Comparison of ENCODE assay signal across 1 cellular context in the genomic region with DNA sequence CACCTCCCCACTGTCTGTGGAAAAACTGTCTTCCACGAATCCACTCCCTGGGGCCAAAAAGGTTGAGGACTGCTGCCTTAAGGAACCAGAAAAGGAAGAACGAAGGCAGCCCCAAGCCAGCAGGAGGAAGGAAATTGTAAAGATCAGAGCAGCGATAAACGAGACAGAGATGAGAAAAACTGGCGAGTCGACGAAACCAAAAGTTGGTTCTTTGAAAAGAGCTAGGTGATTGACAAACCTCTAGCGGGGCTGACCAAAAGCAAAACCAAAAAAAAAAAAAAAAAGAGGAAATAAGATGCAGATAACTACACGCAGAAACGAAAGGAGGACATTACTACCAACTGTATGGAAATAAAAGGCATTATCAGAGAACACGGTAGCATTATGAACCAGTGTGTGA.
TF ChIP-seq lines count a peak whose summit lies in the region.

No MANE protein-coding gene starts in this region.

TF ChIP-seq in GM12878, 131 proteins besides CTCF, POLR2A, EP300 and RAD21 (continued from another document and continues in another):
- TF ChIP-seq, protein P1, sequence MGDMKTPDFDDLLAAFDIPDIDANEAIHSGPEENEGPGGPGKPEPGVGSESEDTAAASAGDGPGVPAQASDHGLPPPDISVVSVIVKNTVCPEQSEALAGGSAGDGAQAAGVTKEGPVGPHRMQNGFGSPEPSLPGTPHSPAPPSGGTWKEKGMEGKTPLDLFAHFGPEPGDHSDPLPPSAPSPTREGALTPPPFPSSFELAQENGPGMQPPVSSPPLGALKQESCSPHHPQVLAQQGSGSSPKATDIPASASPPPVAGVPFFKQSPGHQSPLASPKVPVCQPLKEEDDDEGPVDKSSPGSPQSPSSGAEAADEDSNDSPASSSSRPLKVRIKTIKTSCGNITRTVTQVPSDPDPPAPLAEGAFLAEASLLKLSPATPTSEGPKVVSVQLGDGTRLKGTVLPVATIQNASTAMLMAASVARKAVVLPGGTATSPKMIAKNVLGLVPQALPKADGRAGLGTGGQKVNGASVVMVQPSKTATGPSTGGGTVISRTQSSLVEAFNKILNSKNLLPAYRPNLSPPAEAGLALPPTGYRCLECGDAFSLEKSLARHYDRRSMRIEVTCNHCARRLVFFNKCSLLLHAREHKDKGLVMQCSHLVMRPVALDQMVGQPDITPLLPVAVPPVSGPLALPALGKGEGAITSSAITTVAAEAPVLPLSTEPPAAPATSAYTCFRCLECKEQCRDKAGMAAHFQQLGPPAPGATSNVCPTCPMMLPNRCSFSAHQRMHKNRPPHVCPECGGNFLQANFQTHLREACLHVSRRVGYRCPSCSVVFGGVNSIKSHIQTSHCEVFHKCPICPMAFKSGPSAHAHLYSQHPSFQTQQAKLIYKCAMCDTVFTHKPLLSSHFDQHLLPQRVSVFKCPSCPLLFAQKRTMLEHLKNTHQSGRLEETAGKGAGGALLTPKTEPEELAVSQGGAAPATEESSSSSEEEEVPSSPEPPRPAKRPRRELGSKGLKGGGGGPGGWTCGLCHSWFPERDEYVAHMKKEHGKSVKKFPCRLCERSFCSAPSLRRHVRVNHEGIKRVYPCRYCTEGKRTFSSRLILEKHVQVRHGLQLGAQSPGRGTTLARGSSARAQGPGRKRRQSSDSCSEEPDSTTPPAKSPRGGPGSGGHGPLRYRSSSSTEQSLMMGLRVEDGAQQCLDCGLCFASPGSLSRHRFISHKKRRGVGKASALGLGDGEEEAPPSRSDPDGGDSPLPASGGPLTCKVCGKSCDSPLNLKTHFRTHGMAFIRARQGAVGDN (IDR thresholded peaks at IDR 0.05) = no peak
- TF ChIP-seq IRF4 (IDR thresholded peaks at IDR 0.05; ENCODE audit: low read depth, low read length) (peak; percentile 68; the same call in 1 of the 2 replicates), MTA3 (IDR thresholded peaks at IDR 0.05; ENCODE audit: borderline replicate concordance, low read length) (peak; percentile 69; the same call in 1 of the 2 replicates), SRF (IDR thresholded peaks at IDR 0.05; ENCODE audit: low read depth in 2 of 2, low read length in 2 of 2) (no peak), HSF1 (IDR thresholded peaks at IDR 0.05; ENCODE audit: low read depth, low read length) (no peak), IKZF1 (conservative IDR thresholded peaks at IDR 0.05) (peak; percentile 78; the same call in 1 of the 2 replicates), POU2F2 (IDR thresholded peaks at IDR 0.05; ENCODE audit: borderline replicate concordance, low read depth, low read length) (peak; percentile 54; the same call in 1 of the 3 replicates), IRF5 (IDR thresholded peaks at IDR 0.05; ENCODE audit: borderline replicate concordance) (no peak; the same call in 1 of the 2 replicates), SMAD1 (IDR thresholded peaks at IDR 0.05; ENCODE audit: low read depth, partially characterized antibody) (no peak), USF2 (IDR thresholded peaks at IDR 0.05; ENCODE audit: borderline replicate concordance, low read depth, low read length) (no peak), MXI1 (IDR thresholded peaks at IDR 0.05; ENCODE audit: low read depth, low read length) (no peak), CREB1 (IDR thresholded peaks at IDR 0.05; ENCODE audit: low read depth) (peak; percentile 62), TCF7 (IDR thresholded peaks at IDR 0.05; ENCODE audit: borderline replicate concordance) (no peak), ZBTB4 (CRISPR knock-in tag; IDR thresholded peaks at IDR 0.05) (no peak), CREM (IDR thresholded peaks at IDR 0.05; ENCODE audit: low read depth) (peak; percentile 53; the same call in 1 of the 2 replicates), POLR2AphosphoS2 (IDR thresholded peaks at IDR 0.05; ENCODE audit: low read depth, low read length) (no peak), NKRF (conservative IDR thresholded peaks at IDR 0.05) (no peak), ESRRA (IDR thresholded peaks at IDR 0.05; ENCODE audit: low read length) (no peak), FOXM1 (IDR thresholded peaks at IDR 0.05; ENCODE audit: low read depth, low read length) (peak; percentile 78; the same call in 1 of the 2 replicates), POLR2AphosphoS5 (IDR thresholded peaks at IDR 0.05; ENCODE audit: low read length) (no peak), NBN (IDR thresholded peaks at IDR 0.05) (peak; percentile 97), CEBPB (IDR thresholded peaks at IDR 0.05; ENCODE audit: borderline replicate concordance in 1 of 2, low read depth in 2 of 2, low read length in 2 of 2) (no peak), SIN3A (IDR thresholded peaks at IDR 0.05; ENCODE audit: low read depth, low read length) (no peak), FOS (IDR thresholded peaks at IDR 0.05; ENCODE audit: borderline replicate concordance, extremely low read depth, insufficient read length) (no peak), ZNF24 (IDR thresholded peaks at IDR 0.05) (no peak), MEF2A (IDR thresholded peaks at IDR 0.05; ENCODE audit: insufficient read depth, low read depth, low read length) (peak; percentile 34; the same call in 1 of the 2 replicates), MTA2 (IDR thresholded peaks at IDR 0.05; ENCODE audit: low read depth) (peak; percentile 86), ETV6 (conservative IDR thresholded peaks at IDR 0.05 in 1 of 2, IDR thresholded peaks at IDR 0.05 in 1 of 2; ENCODE audit: borderline replicate concordance in 1 of 2, low read depth in 1 of 2) (peak in 1 of 2 experiments; percentile 98; a peak in 2 of 4 replicates)
- TF ChIP-seq, protein P2, sequence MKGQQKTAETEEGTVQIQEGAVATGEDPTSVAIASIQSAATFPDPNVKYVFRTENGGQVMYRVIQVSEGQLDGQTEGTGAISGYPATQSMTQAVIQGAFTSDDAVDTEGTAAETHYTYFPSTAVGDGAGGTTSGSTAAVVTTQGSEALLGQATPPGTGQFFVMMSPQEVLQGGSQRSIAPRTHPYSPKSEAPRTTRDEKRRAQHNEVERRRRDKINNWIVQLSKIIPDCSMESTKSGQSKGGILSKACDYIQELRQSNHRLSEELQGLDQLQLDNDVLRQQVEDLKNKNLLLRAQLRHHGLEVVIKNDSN (IDR thresholded peaks at IDR 0.05; ENCODE audit: borderline replicate concordance, extremely low read length, insufficient read depth, low read depth, low read length) = no peak
- TF ChIP-seq, protein P3, sequence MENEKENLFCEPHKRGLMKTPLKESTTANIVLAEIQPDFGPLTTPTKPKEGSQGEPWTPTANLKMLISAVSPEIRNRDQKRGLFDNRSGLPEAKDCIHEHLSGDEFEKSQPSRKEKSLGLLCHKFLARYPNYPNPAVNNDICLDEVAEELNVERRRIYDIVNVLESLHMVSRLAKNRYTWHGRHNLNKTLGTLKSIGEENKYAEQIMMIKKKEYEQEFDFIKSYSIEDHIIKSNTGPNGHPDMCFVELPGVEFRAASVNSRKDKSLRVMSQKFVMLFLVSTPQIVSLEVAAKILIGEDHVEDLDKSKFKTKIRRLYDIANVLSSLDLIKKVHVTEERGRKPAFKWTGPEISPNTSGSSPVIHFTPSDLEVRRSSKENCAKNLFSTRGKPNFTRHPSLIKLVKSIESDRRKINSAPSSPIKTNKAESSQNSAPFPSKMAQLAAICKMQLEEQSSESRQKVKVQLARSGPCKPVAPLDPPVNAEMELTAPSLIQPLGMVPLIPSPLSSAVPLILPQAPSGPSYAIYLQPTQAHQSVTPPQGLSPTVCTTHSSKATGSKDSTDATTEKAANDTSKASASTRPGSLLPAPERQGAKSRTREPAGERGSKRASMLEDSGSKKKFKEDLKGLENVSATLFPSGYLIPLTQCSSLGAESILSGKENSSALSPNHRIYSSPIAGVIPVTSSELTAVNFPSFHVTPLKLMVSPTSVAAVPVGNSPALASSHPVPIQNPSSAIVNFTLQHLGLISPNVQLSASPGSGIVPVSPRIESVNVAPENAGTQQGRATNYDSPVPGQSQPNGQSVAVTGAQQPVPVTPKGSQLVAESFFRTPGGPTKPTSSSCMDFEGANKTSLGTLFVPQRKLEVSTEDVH (IDR thresholded peaks at IDR 0.05; ENCODE audit: low read depth, partially characterized antibody) = no peak
- TF ChIP-seq, protein P4, sequence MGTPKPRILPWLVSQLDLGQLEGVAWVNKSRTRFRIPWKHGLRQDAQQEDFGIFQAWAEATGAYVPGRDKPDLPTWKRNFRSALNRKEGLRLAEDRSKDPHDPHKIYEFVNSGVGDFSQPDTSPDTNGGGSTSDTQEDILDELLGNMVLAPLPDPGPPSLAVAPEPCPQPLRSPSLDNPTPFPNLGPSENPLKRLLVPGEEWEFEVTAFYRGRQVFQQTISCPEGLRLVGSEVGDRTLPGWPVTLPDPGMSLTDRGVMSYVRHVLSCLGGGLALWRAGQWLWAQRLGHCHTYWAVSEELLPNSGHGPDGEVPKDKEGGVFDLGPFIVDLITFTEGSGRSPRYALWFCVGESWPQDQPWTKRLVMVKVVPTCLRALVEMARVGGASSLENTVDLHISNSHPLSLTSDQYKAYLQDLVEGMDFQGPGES (IDR thresholded peaks at IDR 0.05) = no peak
- TF ChIP-seq, protein P5, sequence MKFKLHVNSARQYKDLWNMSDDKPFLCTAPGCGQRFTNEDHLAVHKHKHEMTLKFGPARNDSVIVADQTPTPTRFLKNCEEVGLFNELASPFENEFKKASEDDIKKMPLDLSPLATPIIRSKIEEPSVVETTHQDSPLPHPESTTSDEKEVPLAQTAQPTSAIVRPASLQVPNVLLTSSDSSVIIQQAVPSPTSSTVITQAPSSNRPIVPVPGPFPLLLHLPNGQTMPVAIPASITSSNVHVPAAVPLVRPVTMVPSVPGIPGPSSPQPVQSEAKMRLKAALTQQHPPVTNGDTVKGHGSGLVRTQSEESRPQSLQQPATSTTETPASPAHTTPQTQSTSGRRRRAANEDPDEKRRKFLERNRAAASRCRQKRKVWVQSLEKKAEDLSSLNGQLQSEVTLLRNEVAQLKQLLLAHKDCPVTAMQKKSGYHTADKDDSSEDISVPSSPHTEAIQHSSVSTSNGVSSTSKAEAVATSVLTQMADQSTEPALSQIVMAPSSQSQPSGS (IDR thresholded peaks at IDR 0.05; ENCODE audit: low read length) = peak; percentile 80
- TF ChIP-seq, protein P6, sequence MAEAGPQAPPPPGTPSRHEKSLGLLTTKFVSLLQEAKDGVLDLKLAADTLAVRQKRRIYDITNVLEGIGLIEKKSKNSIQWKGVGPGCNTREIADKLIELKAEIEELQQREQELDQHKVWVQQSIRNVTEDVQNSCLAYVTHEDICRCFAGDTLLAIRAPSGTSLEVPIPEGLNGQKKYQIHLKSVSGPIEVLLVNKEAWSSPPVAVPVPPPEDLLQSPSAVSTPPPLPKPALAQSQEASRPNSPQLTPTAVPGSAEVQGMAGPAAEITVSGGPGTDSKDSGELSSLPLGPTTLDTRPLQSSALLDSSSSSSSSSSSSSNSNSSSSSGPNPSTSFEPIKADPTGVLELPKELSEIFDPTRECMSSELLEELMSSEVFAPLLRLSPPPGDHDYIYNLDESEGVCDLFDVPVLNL (IDR thresholded peaks at IDR 0.05; ENCODE audit: low read depth, low read length) = no peak
